ENCODE assay signal across 9 cellular contexts in genomic region chr11:118227865-118228785, GRCh38. TPM values are rescaled to one million over a fixed set of nuclear protein-coding genes. Genes with fewer than 3 reads are reported as not detected.
DNase-seq lines count a peak whose midpoint lies in the region; ATAC-seq, FAIRE-seq and TF ChIP-seq lines count a peak whose summit lies in the region.
"Had no signal": no experiment of that assay in that cellular context is flagged by ENCODE, and none has a peak within 500 bp of the region (broad histone marks: within the 10 kb centered on the region; RNA-seq: fewer than 3 reads in every experiment).

No MANE protein-coding gene starts in this region.

- peak overlapping the region; percentile 56 for H3K4me2 ChIP-seq in SU-DHL-6 (ENCODE audit: low read depth, low read length, poor library complexity, severe bottlenecking)

- H4K20me1 ChIP-seq in SU-DHL-6 (ENCODE audit: low read depth, low read length), result no peaks in the 10 kb centered on the region

- no peaks in the 10 kb centered on the region for H3K9me3 ChIP-seq in SU-DHL-6 (ENCODE audit: insufficient read depth, low read length)
- H3K9me3 ChIP-seq in small intestine (ENCODE audit: control insufficient read depth, low read depth), result no peaks in the 10 kb centered on the region

- no peak for FAIRE-seq in small intestine (lab: Jason Lieb, UNC)

- H3K36me3 ChIP-seq in SU-DHL-6 (ENCODE audit: low read length) (no peaks in the 10 kb centered on the region), small intestine (ENCODE audit: control insufficient read depth in 2 of 2, insufficient read depth in 2 of 2, low read length in 2 of 2) (peaks cover 2 to 8% of the 10 kb centered on the region in 2 donors)

- H3K9me2 ChIP-seq in SU-DHL-6 (replicated peaks; ENCODE audit: insufficient read depth, low read length), result no peaks in the 10 kb centered on the region

- no peaks in the 10 kb centered on the region for H3K27me3 ChIP-seq in SU-DHL-6 (ENCODE audit: low read length)
- no peaks in the 10 kb centered on the region for H3K27me3 ChIP-seq in small intestine (ENCODE audit: control insufficient read depth in 2 of 2, insufficient read depth in 2 of 2, low read length in 2 of 2)

- TF ChIP-seq CTCF in SU-DHL-6 (IDR thresholded peaks at IDR 0.05; ENCODE audit: insufficient read depth, low read length, poor library complexity, severe bottlenecking), result no peak

- peak overlapping the region; percentile 55 for H2AFZ ChIP-seq in SU-DHL-6 (ENCODE audit: low read depth, low read length, severe bottlenecking)

- 71 to 84% (median 74%) methylated on average over 8 of the region's 8 CpGs for WGBS in small intestine, 3 donors

- H3K27ac ChIP-seq in SU-DHL-6 (ENCODE audit: low read depth, low read length) (peak overlapping the region; percentile 90), small intestine (ENCODE audit: low read depth in 1 of 2, low read length in 1 of 2) (peak overlapping the region in 1 of 2 donors; percentile 81)
- H3K27ac ChIP-seq: 22Rv1 had no signal

- peak; percentile 64 for DNase-seq in NK-92 treated with Interleukin-12 subunit alpha and Interleukin-12 subunit beta, amount 100 ng/mL, for 24 hours (lab: John Stamatoyannopoulos, UW)
- no peak for DNase-seq in NK-92 (lab: John Stamatoyannopoulos, UW; ENCODE audit: unreplicated experiment)
- DNase-seq in small intestine, result peak; percentile 51
- DNase-seq in NCI-H526 treated with DMSO at 0.1 percent for 48 hours (lab: John Stamatoyannopoulos, UW), result no peak
- no peak for DNase-seq in erythroblast (lab: John Stamatoyannopoulos, UW)
- DNase-seq in stimulated activated CD4-positive, alpha-beta T cell treated with anti-CD3 and anti-CD28 coated beads, Interleukin-2, amount 100 ng/mL, for 48 hours, result no peak

- H3K4me3 ChIP-seq in SU-DHL-6 (ENCODE audit: insufficient read depth, low read length, poor library complexity, severe bottlenecking), result no peak overlapping the region
- H3K4me3 ChIP-seq in small intestine (ENCODE audit: low read depth in 1 of 2, low read length in 2 of 2), result no peak overlapping the region

- no peaks in the 10 kb centered on the region for H3K79me2 ChIP-seq in SU-DHL-6 (ENCODE audit: insufficient read depth, low read length)

- H3K9ac ChIP-seq in SU-DHL-6 (ENCODE audit: low read length), result peak overlapping the region; percentile 16; the same call in 1 of the 2 replicates

- H3K4me1 ChIP-seq in small intestine (ENCODE audit: control insufficient read depth in 2 of 2, insufficient read depth in 1 of 2, low read depth in 1 of 2, low read length in 1 of 2), result no peaks in the 10 kb centered on the region

- no peak for TF ChIP-seq POLR2A in erythroblast (IDR thresholded peaks at IDR 0.05; ENCODE audit: low read length)

- peaks cover 31% of the 10 kb centered on the region for H3F3A ChIP-seq in SU-DHL-6 (ENCODE audit: insufficient read depth)

- peak; percentile 51 for ATAC-seq in HG02973 (IDR thresholded peaks at IDR 0.05; ENCODE audit: unreplicated experiment)

RNA-seq across cellular contexts. Expression of gene JAML, which starts 3.3 kb away (rescaled TPM):
- 10 to 100 TPM in 1 of 3 donors, 1 to 10 TPM in 2; 4.2 to 21.6 (median 5.0) TPM for polyA plus RNA-seq in small intestine

RNA-seq across cellular contexts. Expression of gene MPZL3, which starts 24.0 kb away (rescaled TPM):
- 1 to 10 TPM; 3.0 to 4.0 (median 3.9) TPM for polyA plus RNA-seq in small intestine

RNA-seq across cellular contexts. Expression of gene MPZL2, which starts 36.0 kb away (rescaled TPM):
- polyA plus RNA-seq in small intestine, result 10 to 100 TPM in 1 of 3 donors, 1 to 10 TPM in 2; 1.6 to 27.5 (median 3.1) TPM

RNA-seq across cellular contexts. Expression of gene SCN2B, which starts 51.7 kb away (rescaled TPM):
- 1 to 10 TPM in 1 of 3 donors, under 1 TPM in 1, not detected in 1; under 0.01 to 2.3 TPM for polyA plus RNA-seq in small intestine

Comparison
In these comparisons a context has a peak if more than half of its experiments do, and no peak if none do; other contexts are left out.
1. DNase-seq: peak in NK-92 treated with Interleukin-12 subunit alpha and Interleukin-12 subunit beta, amount 100 ng/mL, for 24 hours (single experiment) and small intestine (single experiment); none in NK-92 (single experiment), NCI-H526 treated with DMSO at 0.1 percent for 48 hours (single experiment), erythroblast (0 of 2) and stimulated activated CD4-positive, alpha-beta T cell treated with anti-CD3 and anti-CD28 coated beads, Interleukin-2, amount 100 ng/mL, for 48 hours (0 of 2).